Comparison of ENCODE assay signal across 8 cellular contexts in genomic region chr20:41138527-41139226, GRCh38. TPM values are rescaled to one million over a fixed set of nuclear protein-coding genes. Genes with fewer than 3 reads are reported as not detected.
DNase-seq lines count a peak whose midpoint lies in the region; TF ChIP-seq lines count a peak whose summit lies in the region.

No MANE protein-coding gene starts in this region.

- no peak for TF ChIP-seq CTCF in neural progenitor cell (IDR thresholded peaks at IDR 0.05)

- H3K9me3 ChIP-seq in esophagus (ENCODE audit: control insufficient read depth in 2 of 2, insufficient read depth in 1 of 2, low read depth in 1 of 2, low read length in 1 of 2), result no peaks in the 10 kb centered on the region
- no peaks in the 10 kb centered on the region for H3K9me3 ChIP-seq in neural progenitor cell (ENCODE audit: low read depth)

- POLR2A ChIA-PET in activated CD4-positive, alpha-beta memory T cell treated with anti-CD3 and anti-CD28 coated beads for 36 hours (lab: Charles Lee), result interaction anchor here (1.7 to 6.3 kb wide), 2 partner anchors 12 to 19 kb away, joined by 5 to 85 read pairs; no protein-coding TSS in a partner anchor

- CTCF ChIA-PET in activated CD4-positive, alpha-beta memory T cell treated with anti-CD3 and anti-CD28 coated beads for 36 hours (lab: Charles Lee), result interaction anchor here (0.9 to 7.4 kb wide), 9 partner anchors 16 to 200 kb away, joined by 3 to 95 read pairs (median 3); partner anchors contain the start of gene LPIN3

- peak overlapping the region; percentile 68 to 97 for H3K4me3 ChIP-seq in esophagus (ENCODE audit: low read depth in 1 of 2, low read length in 2 of 2)
- peak overlapping the region; percentile 87 for H3K4me3 ChIP-seq in neural progenitor cell

- peaks cover 75% of the 10 kb centered on the region for H3K4me1 Mint-ChIP-seq in activated CD4-positive, alpha-beta memory T cell treated with anti-CD3 and anti-CD28 coated beads for 36 hours (ENCODE audit: low read depth)
- peaks cover 59% of the 10 kb centered on the region for H3K4me1 Mint-ChIP-seq in neural progenitor cell

- peak overlapping the region; percentile 90 for H3K4me2 ChIP-seq in neural progenitor cell

- peaks cover 63% of the 10 kb centered on the region for H3K79me2 ChIP-seq in neural progenitor cell (ENCODE audit: low read depth)

- H3K9me3 Mint-ChIP-seq in activated CD4-positive, alpha-beta memory T cell treated with anti-CD3 and anti-CD28 coated beads for 36 hours, result no peaks in the 10 kb centered on the region
- H3K9me3 Mint-ChIP-seq in neural progenitor cell, result no peaks in the 10 kb centered on the region

- no peaks in the 10 kb centered on the region for H3K27me3 Mint-ChIP-seq in activated CD4-positive, alpha-beta memory T cell treated with anti-CD3 and anti-CD28 coated beads for 36 hours
- H3K27me3 Mint-ChIP-seq in neural progenitor cell (ENCODE audit: insufficient read depth, low read depth), result peaks cover 6% of the 10 kb centered on the region

- H2AFZ ChIP-seq in neural progenitor cell (replicated peaks), result no peak overlapping the region

- H4K20me1 ChIP-seq in neural progenitor cell (ENCODE audit: low read depth), result peaks cover 57% of the 10 kb centered on the region

- H3K36me3 Mint-ChIP-seq in activated CD4-positive, alpha-beta memory T cell treated with anti-CD3 and anti-CD28 coated beads for 36 hours, result peaks cover 17% of the 10 kb centered on the region
- peaks cover 18% of the 10 kb centered on the region for H3K36me3 Mint-ChIP-seq in neural progenitor cell

- peak; percentile 25 for DNase-seq in DMS53 (lab: John Stamatoyannopoulos, UW)
- no peak for DNase-seq in DMS53 treated with DMSO at 0.1 percent for 48 hours (lab: John Stamatoyannopoulos, UW; ENCODE audit: unreplicated experiment)
- peak; percentile 64 for DNase-seq in activated CD4-positive, alpha-beta memory T cell treated with anti-CD3 and anti-CD28 coated beads for 36 hours
- DNase-seq in neural progenitor cell (ENCODE audit: low spot score), result peak; percentile 55
- DNase-seq in SW480 (ENCODE audit: low spot score), result no peak
- no peak for DNase-seq in DMS114 treated with DMSO at 0.1 percent for 48 hours (lab: John Stamatoyannopoulos, UW; ENCODE audit: unreplicated experiment)
- DNase-seq in NCI-H510A (lab: John Stamatoyannopoulos, UW), result no peak

- peak overlapping the region; percentile 92 for H3K27ac Mint-ChIP-seq in activated CD4-positive, alpha-beta memory T cell treated with anti-CD3 and anti-CD28 coated beads for 36 hours
- H3K27ac Mint-ChIP-seq in neural progenitor cell, result peak overlapping the region; percentile 94

- H3K27me3 ChIP-seq in esophagus (ENCODE audit: control insufficient read depth in 1 of 2, insufficient read depth in 2 of 2, low read length in 2 of 2) (no peaks in the 10 kb centered on the region), neural progenitor cell (peaks cover 11% of the 10 kb centered on the region)

- intact Hi-C loops in activated CD4-positive, alpha-beta memory T cell treated with anti-CD3 and anti-CD28 coated beads for 36 hours (cut with micrococcal nuclease), result loop anchor here (1.0 to 10.0 kb wide), 6 partner anchors 19 to 554 kb away; partner anchors contain the start of gene ZHX3

- peak overlapping the region; percentile 94 for H3K4me3 Mint-ChIP-seq in activated CD4-positive, alpha-beta memory T cell treated with anti-CD3 and anti-CD28 coated beads for 36 hours
- H3K4me3 Mint-ChIP-seq in neural progenitor cell, result peak overlapping the region; percentile 96

- H3K27ac ChIP-seq in esophagus (ENCODE audit: low read depth in 2 of 2, low read length in 1 of 2) (peak overlapping the region; percentile 92 to 98), neural progenitor cell (peak overlapping the region; percentile 33)

- H3K9ac ChIP-seq in neural progenitor cell, result peak overlapping the region; percentile 88

- peaks cover 8 to 44% of the 10 kb centered on the region in 2 donors for H3K4me1 ChIP-seq in esophagus (ENCODE audit: control insufficient read depth in 2 of 2, insufficient read depth in 2 of 2, low read length in 1 of 2)
- H3K4me1 ChIP-seq in neural progenitor cell, result peaks cover 53% of the 10 kb centered on the region

- peaks cover 15% of the 10 kb centered on the region for H3F3A ChIP-seq in neural progenitor cell (ENCODE audit: low read depth)

- 9 to 21% methylated on average over 12 of the region's 12 CpGs for WGBS in esophagus, 2 donors

- H3K36me3 ChIP-seq in esophagus (ENCODE audit: control insufficient read depth in 2 of 2, insufficient read depth in 2 of 2, low read length in 1 of 2) (peaks cover 0 to 3% of the 10 kb centered on the region in 2 donors), neural progenitor cell (no peaks in the 10 kb centered on the region)

RNA-seq across cellular contexts. Expression of gene PLCG1, which starts 1.3 kb away (rescaled TPM):
- total RNA-seq in activated CD4-positive, alpha-beta memory T cell treated with anti-CD3 and anti-CD28 coated beads for 36 hours, result 100 to 1,000 TPM; 133 to 139 TPM
- 10 to 100 TPM; 26.2 to 45.3 TPM for polyA plus RNA-seq in esophagus
- 146 and 265 TPM in 2 replicates for total RNA-seq in neural progenitor cell (ENCODE audit: low replicate concordance)

Comparison
In these comparisons a context has a peak if more than half of its experiments do, and no peak if none do; other contexts are left out.
1. DNase-seq: peak in DMS53 (single experiment), activated CD4-positive, alpha-beta memory T cell treated with anti-CD3 and anti-CD28 coated beads for 36 hours (single experiment) and neural progenitor cell (single experiment); none in DMS53 treated with DMSO at 0.1 percent for 48 hours (single experiment), SW480 (single experiment), DMS114 treated with DMSO at 0.1 percent for 48 hours (single experiment) and NCI-H510A (single experiment).